ENCODE assay signal across 8 cellular contexts in the genomic region with DNA sequence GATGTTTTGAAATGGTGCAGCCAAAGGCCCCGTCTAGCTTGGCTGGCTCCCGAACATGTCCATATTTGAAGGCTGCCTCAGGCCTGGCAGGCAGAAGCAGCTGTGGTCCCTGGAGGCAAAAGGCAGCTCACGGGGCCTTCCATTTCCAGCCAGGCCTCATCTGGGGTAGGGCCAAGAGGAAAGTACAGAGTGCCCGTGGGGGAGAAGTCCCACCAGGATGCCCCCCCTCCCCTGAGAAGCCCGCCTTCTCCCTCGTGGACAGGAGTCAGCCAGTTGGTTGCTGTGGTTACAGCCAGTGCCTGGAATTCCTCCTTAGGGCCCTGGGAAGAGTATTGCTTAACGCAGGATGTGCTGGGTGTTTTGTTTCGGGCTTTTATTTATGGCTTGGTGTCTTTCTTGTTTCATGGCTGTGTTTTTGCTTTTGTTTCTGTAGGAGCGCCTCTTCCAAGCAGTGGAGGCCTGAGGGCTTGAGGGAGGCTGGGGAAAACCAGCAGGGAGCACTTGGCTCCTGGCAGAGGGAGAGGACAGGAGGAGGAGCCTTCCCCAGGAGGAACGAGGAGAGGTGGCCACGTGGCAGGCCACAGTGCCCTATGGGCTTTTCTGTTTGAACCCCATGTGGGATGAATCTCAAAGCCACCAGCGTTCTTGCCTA. TPM values are rescaled to one million over a fixed set of nuclear protein-coding genes. Genes with fewer than 3 reads are reported as not detected.
DNase-seq lines count a peak whose midpoint lies in the region; ATAC-seq and TF ChIP-seq lines count a peak whose summit lies in the region.

No MANE protein-coding gene starts in this region.

- in situ Hi-C loops in SK-MEL-5 (cut with HindIII; ENCODE audit: low pct_unique_long_range_greater_than_20kb, low sequenced_read_pairs), result no loop called here

- no peak overlapping the region for H3K4me2 ChIP-seq in neuronal stem cell (ENCODE audit: insufficient read depth, low read length, poor library complexity, severe bottlenecking)

- H2BK5ac ChIP-seq in neuronal stem cell (ENCODE audit: low read length), result no peak overlapping the region

- H3K36me3 ChIP-seq in neuronal stem cell (replicated peaks in 1 of 2; ENCODE audit: control insufficient read depth in 2 of 2, insufficient read depth in 2 of 2, low read length in 2 of 2), result peaks cover 4 to 48% of the 10 kb centered on the region in 2 donors

- H3K4me3 ChIP-seq in AG10803 (ENCODE audit: low read length) (no peak overlapping the region), neuronal stem cell (ENCODE audit: low read length in 2 of 2) (no peak overlapping the region)

- peak overlapping the region; percentile 76 for H2AFZ ChIP-seq in neuronal stem cell (ENCODE audit: low read length)

- H3K9me3 ChIP-seq in neuronal stem cell (replicated peaks in 1 of 2; ENCODE audit: control insufficient read depth in 2 of 2, insufficient read depth in 1 of 2, low read depth in 1 of 2, low read length in 2 of 2), result no peaks in the 10 kb centered on the region

- H3K18ac ChIP-seq in neuronal stem cell (ENCODE audit: low read length), result peak overlapping the region; percentile 93

- peak overlapping the region; percentile 13 for H3K9ac ChIP-seq in neuronal stem cell (ENCODE audit: low read depth, low read length, poor library complexity)

- H4K91ac ChIP-seq in neuronal stem cell (ENCODE audit: low read depth, low read length, poor library complexity), result no peak overlapping the region

- peaks cover 2% of the 10 kb centered on the region for H3K79me1 ChIP-seq in neuronal stem cell (ENCODE audit: low read depth, low read length)

- H2BK12ac ChIP-seq in neuronal stem cell (ENCODE audit: low read length), result no peak overlapping the region

- DNase-seq in AG10803 (ENCODE audit: low read depth), result peak; percentile 100
- DNase-seq in SK-MEL-5 (ENCODE audit: low read depth, low spot score), result peak; percentile 79
- peak; percentile 86 to 96 for DNase-seq in foreskin keratinocyte
- DNase-seq in neuronal stem cell (ENCODE audit: low spot score), result peak; percentile 27
- DNase-seq in Kasumi-1 (lab: John Stamatoyannopoulos, UW), result no peak
- DNase-seq in SK-N-DZ (ENCODE audit: low spot score), result no peak

- H3K27ac ChIP-seq in foreskin keratinocyte, result peak overlapping the region; percentile 60
- H3K27ac ChIP-seq in neuronal stem cell (replicated peaks; ENCODE audit: low read length), result peak overlapping the region; percentile 60

- H4K8ac ChIP-seq in neuronal stem cell (ENCODE audit: low read depth, low read length), result no peak overlapping the region

- H2BK15ac ChIP-seq in neuronal stem cell (ENCODE audit: low read length), result peak overlapping the region; percentile 62

- TF ChIP-seq CTCF in AG10803 (conservative IDR thresholded peaks at IDR 0.05; ENCODE audit: low read length) (no peak), foreskin keratinocyte (conservative IDR thresholded peaks at IDR 0.05) (no peak)

- no peak overlapping the region for H3K14ac ChIP-seq in neuronal stem cell (ENCODE audit: low read length)

- WGBS in neuronal stem cell (ENCODE audit: extremely low coverage in 2 of 2, insufficient read length in 2 of 2, insufficient replicate concordance in 1 of 2), 2 donors, result no CpG with 5 or more reads among the region's 12 CpGs

- H3K4me1 ChIP-seq in foreskin keratinocyte, result peaks cover 11% of the 10 kb centered on the region
- H3K4me1 ChIP-seq in neuronal stem cell (ENCODE audit: control insufficient read depth in 2 of 2, insufficient read depth in 1 of 2, low read depth in 1 of 2, low read length in 2 of 2), result peaks cover 17 to 22% of the 10 kb centered on the region in 2 donors

- H2AK5ac ChIP-seq in neuronal stem cell (ENCODE audit: low read depth, low read length), result peak overlapping the region; percentile 30

- peak; percentile 77 for ATAC-seq in foreskin keratinocyte
- ATAC-seq in HG02763 (IDR thresholded peaks at IDR 0.05; ENCODE audit: unreplicated experiment), result no peak
- no peak for ATAC-seq in GM19328 (IDR thresholded peaks at IDR 0.05; ENCODE audit: unreplicated experiment)

- no peak overlapping the region for H3K23ac ChIP-seq in neuronal stem cell (ENCODE audit: low read depth, low read length, poor library complexity)

- H2BK120ac ChIP-seq in neuronal stem cell (ENCODE audit: low read depth, low read length), result no peak overlapping the region

- H3K27me3 ChIP-seq in foreskin keratinocyte, result no peaks in the 10 kb centered on the region
- H3K27me3 ChIP-seq in neuronal stem cell (ENCODE audit: control insufficient read depth in 3 of 3, insufficient read depth in 3 of 3, low read depth in 1 of 3, low read length in 3 of 3), result no peaks in the 10 kb centered on the region

- H3K4ac ChIP-seq in neuronal stem cell (ENCODE audit: low read length), result no peak overlapping the region

RNA-seq across cellular contexts. Expression of a gene that starts 45.4 kb away (rescaled TPM):
- 3.1 and 3.5 TPM in 2 replicates for total RNA-seq in SK-MEL-5 (2014; rRNA removed; shearing (Covaris generic))
- polyA plus RNA-seq in SK-MEL-5 (2015; cell fraction: cytosol; rRNA removed), result 3.2 and 4.9 TPM in 2 replicates
- 1.5 and 2.2 TPM in 2 replicates for polyA plus RNA-seq in SK-MEL-5 (2015; cell fraction: nucleus; rRNA removed)
- 23.0 and 23.9 TPM in 2 replicates for total RNA-seq in foreskin keratinocyte
- polyA plus RNA-seq in foreskin keratinocyte, result 7.9 and 8.0 TPM in 2 replicates
- 6.5 TPM for polyA plus RNA-seq in neuronal stem cell (2013, experiment 1 of 2)
- polyA plus RNA-seq in neuronal stem cell (2013, experiment 2 of 2), result 6.3 TPM
- 0.85 and 1.9 TPM in 2 replicates for polyA plus RNA-seq in SK-N-DZ (2014; cell fraction: cytosol; rRNA removed)
- 0.63 and 0.91 TPM in 2 replicates for polyA plus RNA-seq in SK-N-DZ (2014; cell fraction: nucleus; rRNA removed)

Comparison
In these comparisons a context has a peak if more than half of its experiments do, and no peak if none do; other contexts are left out.
1. DNase-seq: peak in AG10803 (single experiment), SK-MEL-5 (single experiment), foreskin keratinocyte (2 of 2) and neuronal stem cell (single experiment); none in Kasumi-1 (0 of 2) and SK-N-DZ (single experiment).